In the genomic region with DNA sequence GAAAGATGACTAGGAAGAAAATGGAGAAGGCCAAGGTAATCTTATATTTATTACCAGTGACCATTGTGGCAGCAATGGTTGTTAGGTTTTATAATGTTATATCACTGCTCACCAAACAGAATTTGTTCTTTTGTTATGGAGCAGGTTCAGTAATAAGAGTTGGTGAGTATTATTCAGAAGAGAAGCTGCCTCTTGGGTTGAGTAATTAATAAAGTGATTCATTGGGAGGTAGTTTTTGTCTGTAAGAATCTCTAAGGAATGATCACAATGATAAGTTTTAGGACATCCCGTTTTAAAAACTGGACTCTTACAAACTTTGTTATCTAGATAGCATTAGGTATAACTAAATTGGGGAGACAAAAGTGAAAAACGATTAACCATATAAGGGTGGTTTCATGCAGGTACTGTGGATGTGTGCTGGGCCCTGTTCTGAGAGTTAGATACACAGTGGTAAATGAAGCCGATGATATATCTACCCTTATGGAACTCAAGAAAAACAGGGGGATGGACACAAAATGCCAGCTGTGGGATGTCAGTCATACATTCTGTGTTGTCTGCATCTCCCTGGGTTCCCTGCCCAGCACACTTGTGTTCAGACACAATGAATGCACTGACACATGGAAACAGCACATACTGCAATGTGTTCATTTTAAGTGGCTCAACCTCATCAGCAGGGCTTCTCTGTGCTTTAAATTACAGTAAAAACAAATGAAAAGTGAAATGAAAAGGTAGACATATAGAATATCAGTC, we compare ENCODE assay signal across 10 cellular contexts. TPM values are rescaled to one million over a fixed set of nuclear protein-coding genes. Genes with fewer than 3 reads are reported as not detected.
DNase-seq lines count a peak whose midpoint lies in the region; ATAC-seq and TF ChIP-seq lines count a peak whose summit lies in the region.
"Had no signal": no experiment of that assay in that cellular context is flagged by ENCODE, and none has a peak within 500 bp of the region (broad histone marks: within the 10 kb centered on the region; RNA-seq: fewer than 3 reads in every experiment).

No MANE protein-coding gene starts in this region.

- H3K4me3 Mint-ChIP-seq in MCF 10A (ENCODE audit: unreplicated experiment) = peak overlapping the region; percentile 22
- H3K4me3 Mint-ChIP-seq in natural killer cell = no peak overlapping the region

- H3K9me1 ChIP-seq in IMR-90 (ENCODE audit: insufficient read depth, low read length) = peaks cover 18% of the 10 kb centered on the region

- H3K27me3 ChIP-seq in IMR-90 (ENCODE audit: control insufficient read depth, insufficient read depth, low read length) = no peaks in the 10 kb centered on the region
- H3K27me3 ChIP-seq: transverse colon had no signal

- H3K14ac ChIP-seq in IMR-90 (replicated peaks; ENCODE audit: low read depth, low read length) = peak overlapping the region; percentile 61

- 0 out of 2 replicates have a peak overlapping the region, but pooled peaks have one; percentile 12 for H3K9ac ChIP-seq in IMR-90 (ENCODE audit: low read depth, low read length)

- H3K36me3 ChIP-seq in IMR-90 (ENCODE audit: control insufficient read depth, insufficient read depth, low read length) = peaks cover 10% of the 10 kb centered on the region
- H3K36me3 ChIP-seq: transverse colon had no signal

- H2AK5ac ChIP-seq in IMR-90 (ENCODE audit: low read depth, low read length) = peak overlapping the region; percentile 95; the same call in 1 of the 2 replicates

- H3K56ac ChIP-seq in IMR-90 (ENCODE audit: extremely low read depth, insufficient read depth, low read length) = no peak overlapping the region

- peaks cover 0 to 56% of the 10 kb centered on the region in 2 experiments; a peak in 2 of 4 replicates for H3K79me1 ChIP-seq in IMR-90 (ENCODE audit: low read depth in 1 of 2, low read length in 2 of 2)

- H3K27ac Mint-ChIP-seq in MCF 10A (ENCODE audit: low read depth, unreplicated experiment) = peak overlapping the region; percentile 98
- H3K27ac Mint-ChIP-seq in natural killer cell = peak overlapping the region; percentile 57 to 83

- peak; percentile 30 for ATAC-seq in IMR-90 (ENCODE audit: low read depth)
- no peak for ATAC-seq in natural killer cell
- ATAC-seq in HG03521 (IDR thresholded peaks at IDR 0.05; ENCODE audit: unreplicated experiment) = no peak
- no peak for ATAC-seq in GM21447 (IDR thresholded peaks at IDR 0.05; ENCODE audit: unreplicated experiment)

- peak overlapping the region; percentile 85; the same call in 1 of the 2 replicates for H3K23ac ChIP-seq in IMR-90 (ENCODE audit: low read depth, low read length)

- H3K27me3 Mint-ChIP-seq in MCF 10A (ENCODE audit: insufficient read depth, unreplicated experiment) = no peaks in the 10 kb centered on the region
- no peaks in the 10 kb centered on the region for H3K27me3 Mint-ChIP-seq in natural killer cell (ENCODE audit: low read depth in 2 of 2)

- POLR2A ChIA-PET in IMR-90 (lab: Charles Lee; ENCODE audit: unreplicated experiment) (no interaction called here), MCF 10A (lab: Yijun Ruan, JAX) (interaction anchor here (0.6 to 4.0 kb wide), 20 partner anchors 8 to 130 kb away, joined by 3 to 30 read pairs (median 4); a partner anchor contains a TSS)

- H3K4me1 ChIP-seq in IMR-90 (ENCODE audit: control insufficient read depth, insufficient read depth, low read length) = peaks cover 20% of the 10 kb centered on the region

- peak; percentile 21 for DNase-seq in AG20443 (ENCODE audit: low spot score)
- DNase-seq in IMR-90 = peak; percentile 26
- DNase-seq in MCF 10A (ENCODE audit: unreplicated experiment) = no peak
- no peak for DNase-seq in natural killer cell
- DNase-seq in DMS153 (lab: John Stamatoyannopoulos, UW) = no peak
- no peak for DNase-seq in NCI-H2081 treated with DMSO at 0.1 percent for 48 hours (lab: John Stamatoyannopoulos, UW)
- DNase-seq: stimulated activated CD4-positive, alpha-beta T cell treated with anti-CD3 and anti-CD28 coated beads, Interleukin-12 subunit alpha, Interleukin-12 subunit beta, amount 100 ng/mL, for 4 hours; transverse colon had no signal

- TF ChIP-seq CTCF in IMR-90 (conservative IDR thresholded peaks at IDR 0.05; ENCODE audit: low read depth, low read length) = no peak
- no peak for TF ChIP-seq CTCF in MCF 10A (IDR thresholded peaks at IDR 0.05; ENCODE audit: unreplicated experiment)
- TF ChIP-seq CTCF in natural killer cell (IDR thresholded peaks at IDR 0.05) = no peak

- WGBS in IMR-90 (ENCODE audit: extremely low coverage in 2 of 2, insufficient read length in 1 of 2), 2 experiments = no CpG with 5 or more reads among the region's 3 CpGs

- peaks cover 46% of the 10 kb centered on the region for H3K4me1 Mint-ChIP-seq in MCF 10A (ENCODE audit: insufficient read depth, unreplicated experiment)
- peaks cover 60 to 63% of the 10 kb centered on the region in 2 donors for H3K4me1 Mint-ChIP-seq in natural killer cell

- H4K91ac ChIP-seq in IMR-90 (ENCODE audit: insufficient read depth, low read depth, low read length) = peak overlapping the region; percentile 46; the same call in 1 of the 2 replicates

- intact Hi-C loops in IMR-90 (cut with micrococcal nuclease) (no loop called here), MCF 10A (cut with micrococcal nuclease) (no loop called here), natural killer cell (cut with micrococcal nuclease) (no loop called here)

- dilution Hi-C loops in IMR-90 (cut with HindIII; ENCODE audit: low sequenced_read_pairs, unreplicated experiment) = no loop called here

- H3K36me3 Mint-ChIP-seq in MCF 10A (ENCODE audit: insufficient read depth, unreplicated experiment) (peaks cover 51% of the 10 kb centered on the region), natural killer cell (no peaks in the 10 kb centered on the region)

- peak overlapping the region; percentile 83 for H2BK20ac ChIP-seq in IMR-90 (ENCODE audit: low read depth, low read length)

- TF ChIP-seq POLR2A in IMR-90 (IDR thresholded peaks at IDR 0.05; ENCODE audit: low read depth, low read length) = no peak

- BruUV-seq in IMR-90 (replicated peaks; lab: Mats Ljungman, UMichigan) (no TSS peak), MCF 10A (replicated peaks; lab: Mats Ljungman, UMichigan) (no TSS peak)

- in situ Hi-C loops in IMR-90 (cut with MboI; ENCODE audit: low sequenced_read_pairs) = no loop called here

- H2BK120ac ChIP-seq in IMR-90 (ENCODE audit: low read depth, low read length) = peak overlapping the region; percentile 51

- H4K5ac ChIP-seq in IMR-90 (ENCODE audit: low read depth, low read length) = peak overlapping the region; percentile 44; the same call in 1 of the 2 replicates

- TF ChIP-seq RAD21 in IMR-90 (IDR thresholded peaks at IDR 0.05; ENCODE audit: low read length) = no peak

- no peak overlapping the region for H2AFZ ChIP-seq in IMR-90 (replicated peaks; ENCODE audit: low read length, poor library complexity)

- peak overlapping the region; percentile 63; the same call in 1 of the 2 replicates for H3K4ac ChIP-seq in IMR-90 (ENCODE audit: low read depth, low read length)

- H3K9me3 Mint-ChIP-seq in MCF 10A (ENCODE audit: unreplicated experiment) = peaks cover 7% of the 10 kb centered on the region
- no peaks in the 10 kb centered on the region for H3K9me3 Mint-ChIP-seq in natural killer cell

- peak overlapping the region; percentile 33; the same call in 1 of the 2 replicates for H3K4me2 ChIP-seq in IMR-90 (ENCODE audit: low read depth, low read length)

- CTCF ChIA-PET in IMR-90 (lab: Yijun Ruan, JAX) = interaction anchor here (0.5 to 1.5 kb wide), 4 partner anchors 66 to 377 kb away, joined by 3 read pairs; no protein-coding TSS in a partner anchor
- CTCF ChIA-PET in MCF 10A (lab: Yijun Ruan, JAX) = interaction anchor here (0.6 to 2.4 kb wide), 5 partner anchors 10 to 118 kb away, joined by 3 to 9 read pairs (median 3); no protein-coding TSS in a partner anchor

- H2BK15ac ChIP-seq in IMR-90 (ENCODE audit: low read depth, low read length) = peak overlapping the region; percentile 86; the same call in 2 of the 3 replicates

- H3K27ac ChIP-seq in IMR-90 (ENCODE audit: insufficient read depth, low read length) = peak overlapping the region; percentile 92; the same call in 1 of the 2 replicates

- H3K18ac ChIP-seq in IMR-90 (ENCODE audit: low read depth, low read length) = peak overlapping the region; percentile 75

- peak overlapping the region; percentile 79 for H2BK5ac ChIP-seq in IMR-90 (ENCODE audit: low read depth, low read length, poor library complexity, severe bottlenecking)

- H3K9me3 ChIP-seq in IMR-90 (ENCODE audit: control insufficient read depth, insufficient read depth, low read length) = no peaks in the 10 kb centered on the region
- H3K9me3 ChIP-seq: transverse colon had no signal

- peak overlapping the region; percentile 38 for H2AK9ac ChIP-seq in IMR-90 (replicated peaks; ENCODE audit: low read depth, low read length, poor library complexity)

- H4K8ac ChIP-seq in IMR-90 (ENCODE audit: low read depth in 2 of 2, low read length in 2 of 2) = peak overlapping the region in 1 of 2 experiments; percentile 64; a peak in 2 of 4 replicates

- H3K4me3 ChIP-seq in IMR-90 (ENCODE audit: insufficient read depth, low read depth, low read length) = no peak overlapping the region
- H3K4me3 ChIP-seq: transverse colon had no signal

- peaks cover 65% of the 10 kb centered on the region for H4K20me1 ChIP-seq in IMR-90 (ENCODE audit: insufficient read depth, low read length)

TF ChIP-seq in IMR-90, 13 proteins besides CTCF, POLR2A, EP300 and RAD21:
- no peak for TF ChIP-seq BHLHE40 (IDR thresholded peaks at IDR 0.05; ENCODE audit: low read depth, low read length)
- no peak for TF ChIP-seq CHD1 (IDR thresholded peaks at IDR 0.05; ENCODE audit: low read depth, low read length)
- TF ChIP-seq MXI1 (IDR thresholded peaks at IDR 0.05; ENCODE audit: borderline replicate concordance, low read depth, low read length) = no peak
- no peak for TF ChIP-seq SMC3 (IDR thresholded peaks at IDR 0.05; ENCODE audit: low read depth, low read length)
- TF ChIP-seq RFX5 (IDR thresholded peaks at IDR 0.05; ENCODE audit: low read depth, low read length) = no peak
- TF ChIP-seq CEBPB (IDR thresholded peaks at IDR 0.05; ENCODE audit: low read depth, low read length) = no peak
- no peak for TF ChIP-seq FOS (IDR thresholded peaks at IDR 0.05; ENCODE audit: low read depth, low read length)
- no peak for TF ChIP-seq NFE2L2 (IDR thresholded peaks at IDR 0.05; ENCODE audit: low read depth, low read length)

RNA-seq across cellular contexts. Expression of a gene that starts 7.5 kb away (rescaled TPM):
- total RNA-seq in IMR-90 (2012; rRNA removed) (124 and 130 TPM in 2 replicates), MCF 10A (2022) (143 and 162 TPM in 2 replicates), natural killer cell (10 to 100 TPM; 60.2 to 80.3 (median 66.5) TPM)
- polyA plus RNA-seq in IMR-90 (2012; rRNA removed) = 80.8 and 89.4 TPM in 2 replicates
- polyA plus RNA-seq in IMR-90 (2012; cell fraction: cytosol; rRNA removed) = 39.5 and 39.9 TPM in 2 replicates
- polyA plus RNA-seq in IMR-90 (2012; cell fraction: nucleus; rRNA removed; ENCODE audit: low replicate concordance) = 90.5 and 219 TPM in 2 replicates

Comparison
In these comparisons a context has a peak if more than half of its experiments do, and no peak if none do; other contexts are left out.
1. DNase-seq: peak in AG20443 (single experiment) and IMR-90 (single experiment); none in MCF 10A (single experiment), natural killer cell (single experiment), DMS153 (single experiment) and NCI-H2081 treated with DMSO at 0.1 percent for 48 hours (single experiment).